17 cellular contexts compared by ENCODE assay signal in genomic region chr17:21208352-21208751, GRCh38.
"Had no signal": no experiment of that assay in that cellular context is flagged by ENCODE, and none has a peak within 500 bp of the region (broad histone marks: within the 10 kb centered on the region; RNA-seq: fewer than 3 reads in every experiment).

No MANE protein-coding gene starts in this region.

- H3K27ac ChIP-seq: cardiac muscle cell, hepatocyte had no signal

- H3K4me2 ChIP-seq: hepatocyte had no signal

- H3K4me3 Mint-ChIP-seq: activated CD8-positive, alpha-beta memory T cell treated with anti-CD3 and anti-CD28 coated beads, Interleukin-2, amount 10 ng/mL, durations not matched to agents 7 days and 5 days; activated naive CD4-positive, alpha-beta T cell treated with anti-CD3 and anti-CD28 coated beads for 36 hours; nephron progenitor cell; type B pancreatic cell had no signal

- H3K9me3 Mint-ChIP-seq: activated naive CD4-positive, alpha-beta T cell treated with anti-CD3 and anti-CD28 coated beads for 36 hours; activated T-helper 2 cell treated with anti-CD3 and anti-CD28 coated beads, Interferon-gamma antibody, Interleukin-2, Interleukin-4, amounts not matched to agents 10 μg/mL and 5 μg/mL and 100 μg/mL, durations not matched to agents 14 hours and 24 hours and 36 hours; nephron progenitor cell; type B pancreatic cell had no signal

- H3K36me3 ChIP-seq: cardiac muscle cell had no signal

- DNase-seq: activated CD4-positive, alpha-beta T cell treated with anti-CD3 and anti-CD28 coated beads for 1 hour; activated CD4-positive, alpha-beta T cell treated with anti-CD3 and anti-CD28 coated beads, Interleukin-2, amount 50 U/mL, for 4 hours; activated CD8-positive, alpha-beta memory T cell treated with anti-CD3 and anti-CD28 coated beads, Interleukin-2, amount 10 ng/mL, durations not matched to agents 7 days and 5 days; activated naive CD4-positive, alpha-beta T cell treated with anti-CD3 and anti-CD28 coated beads for 36 hours; activated T-cell treated with anti-CD3 and anti-CD28 coated beads, Interleukin-2, amount 50 U/mL, for 1 hour; left ventricle myocardium superior; nephron progenitor cell; stimulated activated CD4-positive, alpha-beta T cell treated with anti-CD3 and anti-CD28 coated beads, Interleukin-12 subunit alpha, Interleukin-12 subunit beta, amount 100 ng/mL, for 4 hours; stimulated activated CD4-positive, alpha-beta T cell treated with anti-CD3 and anti-CD28 coated beads, Interleukin-2, amount 100 ng/mL, for 24 hours; T-helper 1 cell; T1000 had no signal

- H3K27me3 Mint-ChIP-seq: activated CD8-positive, alpha-beta memory T cell treated with anti-CD3 and anti-CD28 coated beads, Interleukin-2, amount 10 ng/mL, durations not matched to agents 7 days and 5 days; type B pancreatic cell had no signal

- H3K27me3 ChIP-seq: cardiac muscle cell, hepatocyte had no signal

- H2AFZ ChIP-seq: hepatocyte had no signal

- ATAC-seq: activated CD8-positive, alpha-beta memory T cell treated with anti-CD3 and anti-CD28 coated beads, Interleukin-2, amount 10 ng/mL, durations not matched to agents 7 days and 5 days; esophagus mucosa; left ventricle myocardium superior; SK-N-SH treated with all-trans-retinoic acid at 6 μM for 48 hours had no signal

- H3K27ac Mint-ChIP-seq: activated CD8-positive, alpha-beta memory T cell treated with anti-CD3 and anti-CD28 coated beads, Interleukin-2, amount 10 ng/mL, durations not matched to agents 7 days and 5 days; activated naive CD4-positive, alpha-beta T cell treated with anti-CD3 and anti-CD28 coated beads for 36 hours; activated T-helper 2 cell treated with anti-CD3 and anti-CD28 coated beads, Interferon-gamma antibody, Interleukin-2, Interleukin-4, amounts not matched to agents 10 μg/mL and 5 μg/mL and 100 μg/mL, durations not matched to agents 14 hours and 24 hours and 36 hours; nephron progenitor cell; type B pancreatic cell had no signal

- H3K4me3 ChIP-seq: cardiac muscle cell, hepatocyte had no signal
